15 cellular contexts compared by ENCODE assay signal in the genomic region with DNA sequence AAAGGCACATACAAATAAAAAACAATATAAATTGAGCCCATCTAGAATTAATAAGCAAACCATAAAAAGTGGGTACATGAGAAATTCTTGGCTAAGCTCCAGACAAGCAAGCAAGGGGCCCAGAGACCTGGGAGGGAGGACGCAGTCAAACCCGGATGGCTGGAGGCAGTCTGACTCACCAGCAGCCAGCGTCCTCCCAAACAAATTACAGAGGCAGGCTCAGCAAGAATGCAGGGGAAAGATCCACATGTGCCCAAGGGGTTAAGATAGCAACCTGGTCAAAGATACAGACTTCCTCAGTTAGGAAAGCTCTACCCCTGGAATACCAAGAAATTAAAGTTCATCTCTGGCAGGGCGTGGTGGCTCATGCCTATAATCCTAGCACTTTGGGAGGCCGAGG. TPM values are rescaled to one million over a fixed set of nuclear protein-coding genes. Genes with fewer than 3 reads are reported as not detected.
DNase-seq lines count a peak whose midpoint lies in the region; ATAC-seq, FAIRE-seq and TF ChIP-seq lines count a peak whose summit lies in the region.
"Had no signal": no experiment of that assay in that cellular context is flagged by ENCODE, and none has a peak within 500 bp of the region (broad histone marks: within the 10 kb centered on the region; RNA-seq: fewer than 3 reads in every experiment).

No MANE protein-coding gene starts in this region.

- H3K27me3 Mint-ChIP-seq in activated T-helper 17 cell treated with anti-CD3 and anti-CD28 coated beads, Interleukin-2, amount 50 U/mL, for 72 hours = no peaks in the 10 kb centered on the region

- no peak for TF ChIP-seq CTCF in keratinocyte (optimal IDR thresholded peaks at IDR 0.05 in 1 of 3, IDR thresholded peaks at IDR 0.05 in 1 of 3, conservative IDR thresholded peaks at IDR 0.05 in 1 of 3; ENCODE audit: extremely low read depth in 1 of 3, insufficient read depth in 2 of 3, low read length in 3 of 3)
- TF ChIP-seq CTCF in upper lobe of left lung (IDR thresholded peaks at IDR 0.05) = no peak

- peak overlapping the region; percentile 25 for H3K4me2 ChIP-seq in keratinocyte (ENCODE audit: control insufficient read depth, extremely low read depth, insufficient read depth, low read depth, low read length)
- H3K4me2 ChIP-seq: BLaER1 treated with 17β-estradiol and CSF1 and Interleukin-3, amounts not matched to agents 10 nM and 100 nM had no signal

- H3K27me3 ChIP-seq in keratinocyte (ENCODE audit: control insufficient read depth, extremely low read depth, insufficient read depth, low read length) (no peaks in the 10 kb centered on the region), upper lobe of left lung (no peaks in the 10 kb centered on the region)
- H3K27me3 ChIP-seq: BLaER1 treated with 17β-estradiol and CSF1 and Interleukin-3, amounts not matched to agents 10 nM and 100 nM; tibial nerve had no signal

- H3K9me3 Mint-ChIP-seq in activated T-helper 17 cell treated with anti-CD3 and anti-CD28 coated beads, Interleukin-2, amount 50 U/mL, for 72 hours = no peaks in the 10 kb centered on the region

- H3K9me3 ChIP-seq in keratinocyte (ENCODE audit: control insufficient read depth, low read depth, low read length) = no peaks in the 10 kb centered on the region
- H3K9me3 ChIP-seq in upper lobe of left lung = no peaks in the 10 kb centered on the region
- H3K9me3 ChIP-seq: HAP-1, heart left ventricle, prostate gland, tibial nerve had no signal

- dilution Hi-C loops in keratinocyte (cut with MboI; ENCODE audit: extremely low pct_ligation_motif_present, low sequenced_read_pairs) = no loop called here

- peaks cover 9% of the 10 kb centered on the region for H3K36me3 Mint-ChIP-seq in activated T-helper 17 cell treated with anti-CD3 and anti-CD28 coated beads, Interleukin-2, amount 50 U/mL, for 72 hours (ENCODE audit: low read depth)

- H2AFZ ChIP-seq in keratinocyte (ENCODE audit: control insufficient read depth, low read length) = no peak overlapping the region

- in situ Hi-C loops in Caki2 (cut with HindIII; ENCODE audit: low pct_unique_long_range_greater_than_20kb, low sequenced_read_pairs) = no loop called here

- H3K4me3 Mint-ChIP-seq in activated T-helper 17 cell treated with anti-CD3 and anti-CD28 coated beads, Interleukin-2, amount 50 U/mL, for 72 hours = peak overlapping the region; percentile 53

- peak overlapping the region; percentile 60 for H3K27ac Mint-ChIP-seq in activated T-helper 17 cell treated with anti-CD3 and anti-CD28 coated beads, Interleukin-2, amount 50 U/mL, for 72 hours
- H3K27ac Mint-ChIP-seq: activated naive CD4-positive, alpha-beta T cell treated with anti-CD3 and anti-CD28 coated beads, Interleukin-2, amount 50 U/mL, for 72 hours had no signal

- TF ChIP-seq EP300 in Ishikawa (IDR thresholded peaks at IDR 0.05; ENCODE audit: borderline replicate concordance) = no peak; the same call in 1 of the 2 replicates
- TF ChIP-seq EP300 in upper lobe of left lung (IDR thresholded peaks at IDR 0.05) = no peak

- H3K9me1 ChIP-seq in keratinocyte (ENCODE audit: control insufficient read depth, extremely low read depth, insufficient read depth, low read length) = no peaks in the 10 kb centered on the region

- no peaks in the 10 kb centered on the region for H4K20me1 ChIP-seq in keratinocyte (ENCODE audit: control insufficient read depth, extremely low read depth, insufficient read depth, low read length)

- H3K36me3 ChIP-seq in keratinocyte (ENCODE audit: control insufficient read depth in 2 of 2, extremely low read depth in 1 of 2, insufficient read depth in 2 of 2, low read length in 2 of 2) = no peaks in the 10 kb centered on the region
- no peaks in the 10 kb centered on the region for H3K36me3 ChIP-seq in upper lobe of left lung
- H3K36me3 ChIP-seq: BLaER1 treated with 17β-estradiol and CSF1 and Interleukin-3, amounts not matched to agents 10 nM and 100 nM; HAP-1; heart left ventricle; prostate gland; tibial nerve had no signal

- DNase-seq in Caki2 (ENCODE audit: low read depth) (peak; percentile 48), keratinocyte (ENCODE audit: low read depth, low spot score) (peak; percentile 63), left lobe of liver (ENCODE audit: low spot score) (no peak), DMS53 treated with DMSO at 0.1 percent for 48 hours (lab: John Stamatoyannopoulos, UW; ENCODE audit: unreplicated experiment) (no peak), upper lobe of left lung (no peak)
- DNase-seq: heart left ventricle, NCI-H2171 had no signal

- peaks cover 41% of the 10 kb centered on the region for H3K4me1 ChIP-seq in keratinocyte (ENCODE audit: control insufficient read depth, extremely low read depth, insufficient read depth, low read length)
- H3K4me1 ChIP-seq in upper lobe of left lung = no peaks in the 10 kb centered on the region
- H3K4me1 ChIP-seq: HAP-1, heart left ventricle, prostate gland had no signal

- peak; percentile 80 for FAIRE-seq in keratinocyte (lab: Jason Lieb, UNC)

- H3K9ac ChIP-seq in keratinocyte (ENCODE audit: control insufficient read depth, extremely low read depth, insufficient read depth, low read length) = peak overlapping the region; percentile 38
- H3K9ac ChIP-seq: BLaER1 treated with 17β-estradiol and CSF1 and Interleukin-3, amounts not matched to agents 10 nM and 100 nM had no signal

- TF ChIP-seq POLR2A in upper lobe of left lung (IDR thresholded peaks at IDR 0.05) = no peak

- H3K4me1 Mint-ChIP-seq in activated T-helper 17 cell treated with anti-CD3 and anti-CD28 coated beads, Interleukin-2, amount 50 U/mL, for 72 hours = peaks cover 35% of the 10 kb centered on the region

- WGBS in upper lobe of left lung, 2 donors = 87 to 93% methylated on average over 5 of the region's 5 CpGs

- ATAC-seq in activated T-helper 17 cell treated with anti-CD3 and anti-CD28 coated beads, Interleukin-2, amount 50 U/mL, for 72 hours (replicated peaks) = no peak
- ATAC-seq in left lobe of liver (no peak), HG02938 (IDR thresholded peaks at IDR 0.05; ENCODE audit: unreplicated experiment) (no peak), upper lobe of left lung (ENCODE audit: low FRiP score in 2 of 2) (no peak)
- ATAC-seq: activated naive CD4-positive, alpha-beta T cell treated with anti-CD3 and anti-CD28 coated beads, Interleukin-2, amount 50 U/mL, for 72 hours; heart left ventricle had no signal

- H3K4me3 ChIP-seq in keratinocyte (ENCODE audit: control insufficient read depth in 2 of 3, extremely low read depth in 1 of 3, insufficient read depth in 2 of 3, low read depth in 1 of 3, low read length in 3 of 3) (no peak overlapping the region), upper lobe of left lung (no peak overlapping the region)
- H3K4me3 ChIP-seq: BLaER1 treated with 17β-estradiol and CSF1 and Interleukin-3, amounts not matched to agents 10 nM and 100 nM; HAP-1; heart left ventricle; prostate gland; tibial nerve had no signal

- H3K27ac ChIP-seq in keratinocyte (ENCODE audit: control insufficient read depth, insufficient read depth, low read length) (peak overlapping the region; percentile 67), upper lobe of left lung (no peak overlapping the region)
- H3K27ac ChIP-seq: BLaER1 treated with 17β-estradiol and CSF1 and Interleukin-3, amounts not matched to agents 10 nM and 100 nM; heart left ventricle; prostate gland; tibial nerve had no signal

- no peaks in the 10 kb centered on the region for H3K79me2 ChIP-seq in keratinocyte (ENCODE audit: control insufficient read depth, insufficient read depth, low read length)

- no peak for TF ChIP-seq RAD21 in Ishikawa (IDR thresholded peaks at IDR 0.05; ENCODE audit: low read depth)

TF ChIP-seq in Ishikawa, 13 proteins besides CTCF, POLR2A, EP300 and RAD21:
- TF ChIP-seq TEAD4 (IDR thresholded peaks at IDR 0.05) (no peak), NFIC (IDR thresholded peaks at IDR 0.05) (peak; percentile 32; the same call in 1 of the 2 replicates), ZBTB7A (IDR thresholded peaks at IDR 0.05; ENCODE audit: low read depth) (no peak)
- TF ChIP-seq, protein P1, sequence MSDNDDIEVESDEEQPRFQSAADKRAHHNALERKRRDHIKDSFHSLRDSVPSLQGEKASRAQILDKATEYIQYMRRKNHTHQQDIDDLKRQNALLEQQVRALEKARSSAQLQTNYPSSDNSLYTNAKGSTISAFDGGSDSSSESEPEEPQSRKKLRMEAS (IDR thresholded peaks at IDR 0.05) = no peak

RNA-seq across cellular contexts. Expression of a gene that starts 7.4 kb away (rescaled TPM):
- total RNA-seq in Caki2 (2014; rRNA removed; shearing (Covaris generic); ENCODE audit: low replicate concordance) = 0.67 and 4.2 TPM in 2 replicates
- 10 to 100 TPM; 23.4 to 63.4 TPM for total RNA-seq in activated T-helper 17 cell treated with anti-CD3 and anti-CD28 coated beads, Interleukin-2, amount 50 U/mL, for 72 hours
- polyA plus RNA-seq in keratinocyte = 8.3 to 10.7 TPM (median 9.4 TPM) in 3 replicates
- 21.2 TPM for polyA plus RNA-seq in keratinocyte (2011; ENCODE audit: low read depth)
- polyA plus RNA-seq in keratinocyte (2011; cell fraction: cytosol; rRNA removed) = 7.6 and 7.7 TPM in 2 replicates
- polyA plus RNA-seq in keratinocyte (2011; cell fraction: nucleus; rRNA removed) = 16.5 and 18.7 TPM in 2 replicates
- polyA plus RNA-seq in keratinocyte (2012; ENCODE audit: low replicate concordance) = 10.2 and 28.6 TPM in 2 replicates
- polyA minus RNA-seq in keratinocyte = 36.9 to 62.9 TPM (median 48.1 TPM) in 3 replicates
- polyA minus RNA-seq in keratinocyte (2011; cell fraction: cytosol; rRNA and poly(A)+ RNA removed) = 24.0 TPM
- polyA minus RNA-seq in keratinocyte (2011; cell fraction: nucleus; rRNA and poly(A)+ RNA removed) = 30.3 and 50.9 TPM in 2 replicates
- total RNA-seq in left lobe of liver = 6.4 TPM
- 10 to 100 TPM; 13.4 to 32.1 (median 19.5) TPM for total RNA-seq in upper lobe of left lung

Comparison
In these comparisons a context has a peak if more than half of its experiments do, and no peak if none do; other contexts are left out.
1. DNase-seq: peak in Caki2 (single experiment) and keratinocyte (single experiment); none in left lobe of liver (single experiment), DMS53 treated with DMSO at 0.1 percent for 48 hours (single experiment) and upper lobe of left lung (0 of 2).